ENCODE assay signal across 30 cellular contexts in genomic region chr4:26120098-26120795, GRCh38.
DNase-seq lines count a peak whose midpoint lies in the region; FAIRE-seq and TF ChIP-seq lines count a peak whose summit lies in the region.
"Had no signal": no experiment of that assay in that cellular context is flagged by ENCODE, and none has a peak within 500 bp of the region (broad histone marks: within the 10 kb centered on the region; RNA-seq: fewer than 3 reads in every experiment).

No MANE protein-coding gene starts in this region.

- H3K9me3 ChIP-seq in prostate gland, result no peaks in the 10 kb centered on the region
- H3K9me3 ChIP-seq: A549, BLaER1, upper lobe of left lung had no signal

- peak; percentile 68 for DNase-seq in NCI-H510A treated with DMSO at 0.1 percent for 48 hours (lab: John Stamatoyannopoulos, UW)
- DNase-seq in NCI-H510A (lab: John Stamatoyannopoulos, UW), result no peak
- peak; percentile 24 for DNase-seq in MV-4-11 (lab: John Stamatoyannopoulos, UW)
- DNase-seq in choroid plexus epithelial cell (ENCODE audit: low read depth), result peak; percentile 47
- DNase-seq in prostate gland (ENCODE audit: low spot score), result peak; percentile 38
- no peak for DNase-seq in COLO668 (lab: John Stamatoyannopoulos, UW; ENCODE audit: unreplicated experiment)
- DNase-seq in HUDEP-2 (lab: John Stamatoyannopoulos, UW; ENCODE audit: unreplicated experiment in 76 of 76), result no peak
- DNase-seq in GM19239 (ENCODE audit: insufficient read length, low spot score), result no peak
- DNase-seq: activated CD4-positive, alpha-beta T cell treated with anti-CD3 and anti-CD28 coated beads, Interleukin-2, amount 50 U/mL, for 1 hour; activated CD8-positive, alpha-beta memory T cell treated with anti-CD3 and anti-CD28 coated beads, Interleukin-2, amount 10 ng/mL, durations not matched to agents 7 days and 5 days; anterior cingulate cortex; caudate nucleus; COR-L47; dorsolateral prefrontal cortex; foreskin keratinocyte; heart right ventricle; left colon; mesenchymal stem cell; NCI-H1105 treated with DMSO at 0.1 percent for 48 hours; NCI-H2081 treated with DMSO at 0.1 percent for 48 hours; NCI-H526 treated with DMSO at 0.1 percent for 48 hours; stimulated activated CD4-positive, alpha-beta T cell treated with anti-CD3 and anti-CD28 coated beads, Interleukin-2, amount 100 ng/mL, for 48 hours; substantia nigra; T-helper 9 cell; upper lobe of left lung had no signal

- H3K27ac ChIP-seq in prostate gland, result peak overlapping the region in 1 of 2 donors; percentile 46
- H3K27ac ChIP-seq: A549, BLaER1, dorsolateral prefrontal cortex, foreskin keratinocyte, heart right ventricle, RWPE1, upper lobe of left lung had no signal

- H3K4me1 ChIP-seq in prostate gland (replicated peaks), result no peaks in the 10 kb centered on the region
- H3K4me1 ChIP-seq: A549, BLaER1, foreskin keratinocyte, heart right ventricle, upper lobe of left lung had no signal

- H3K4me3 ChIP-seq in choroid plexus epithelial cell (ENCODE audit: low read depth, low read length), result no peak overlapping the region
- no peak overlapping the region for H3K4me3 ChIP-seq in prostate gland
- H3K4me3 ChIP-seq: A549, BLaER1, dorsolateral prefrontal cortex, heart right ventricle, smooth muscle cell, upper lobe of left lung had no signal

- FAIRE-seq in GM19239 (lab: Jason Lieb, UNC), result no peak
- FAIRE-seq: A549, endothelial cell of umbilical vein had no signal

- no peaks in the 10 kb centered on the region for H3K27me3 ChIP-seq in prostate gland (replicated peaks; ENCODE audit: insufficient read depth)
- H3K27me3 ChIP-seq: BLaER1, upper lobe of left lung had no signal

- WGBS in prostate gland, result 55% methylated on average over 6 of the region's 6 CpGs

- intact Hi-C loops in prostate gland (cut with DNase I), result no loop called here

- no peaks in the 10 kb centered on the region for H3K36me3 ChIP-seq in prostate gland
- H3K36me3 ChIP-seq: BLaER1, heart right ventricle, upper lobe of left lung had no signal

- TF ChIP-seq CTCF in choroid plexus epithelial cell (conservative IDR thresholded peaks at IDR 0.05; ENCODE audit: low read depth, low read length), result no peak
- no peak for TF ChIP-seq CTCF in prostate gland (IDR thresholded peaks at IDR 0.05)

- TF ChIP-seq POLR2A in prostate gland (IDR thresholded peaks at IDR 0.05), result no peak

Comparison
In these comparisons a context has a peak if more than half of its experiments do, and no peak if none do; other contexts are left out.
1. DNase-seq: peak in NCI-H510A treated with DMSO at 0.1 percent for 48 hours (single experiment), MV-4-11 (single experiment), choroid plexus epithelial cell (single experiment) and prostate gland (single experiment); none in NCI-H510A (single experiment), COLO668 (single experiment), HUDEP-2 (0 of 76) and GM19239 (single experiment).